ENCODE assay signal across 29 cellular contexts in genomic region chr10:119265691-119266090, GRCh38.
"Had no signal": no experiment of that assay in that cellular context is flagged by ENCODE, and none has a peak within 500 bp of the region (broad histone marks: within the 10 kb centered on the region; RNA-seq: fewer than 3 reads in every experiment).

No MANE protein-coding gene starts in this region.

- H3K27ac ChIP-seq: brain microvascular endothelial cell, colonic mucosa, dorsolateral prefrontal cortex, epithelial cell of prostate, parathyroid adenoma, suprapubic skin, uterus had no signal

- H3K4me3 Mint-ChIP-seq: activated CD8-positive, alpha-beta T cell treated with anti-CD3 and anti-CD28 coated beads, Interleukin-2, amount 10 ng/mL, durations not matched to agents 7 days and 5 days; activated naive CD8-positive, alpha-beta T cell treated with anti-CD3 and anti-CD28 coated beads, Interleukin-2, amount 50 U/mL, for 24 hours; activated T-helper 1 cell treated with anti-CD3 and anti-CD28 coated beads, Interleukin-12 subunit alpha, Interleukin-12 subunit beta, Interleukin-2, Interleukin-4 antibody, amounts not matched to agents 30 ng/mL and 10 ng/mL and 1 ng/mL, durations not matched to agents 14 hours and 24 hours and 36 hours; nephron progenitor cell; stimulated activated naive CD8-positive, alpha-beta T cell treated with anti-CD3 and anti-CD28 coated beads, Interleukin-15, amount 100 ng/mL, for 72 hours had no signal

- H3K9me3 Mint-ChIP-seq: activated naive CD8-positive, alpha-beta T cell treated with anti-CD3 and anti-CD28 coated beads, Interleukin-2, amount 50 U/mL, for 24 hours; activated T-helper 1 cell treated with anti-CD3 and anti-CD28 coated beads, Interleukin-12 subunit alpha, Interleukin-12 subunit beta, Interleukin-2, Interleukin-4 antibody, amounts not matched to agents 30 ng/mL and 10 ng/mL and 1 ng/mL, durations not matched to agents 14 hours and 24 hours and 36 hours; stimulated activated naive CD8-positive, alpha-beta T cell treated with anti-CD3 and anti-CD28 coated beads, Interleukin-15, amount 100 ng/mL, for 72 hours had no signal

- H3K36me3 ChIP-seq: colonic mucosa, gastroesophageal sphincter, suprapubic skin, uterus had no signal

- H3K27me3 Mint-ChIP-seq: activated naive CD8-positive, alpha-beta T cell treated with anti-CD3 and anti-CD28 coated beads, Interleukin-2, amount 50 U/mL, for 24 hours; stimulated activated naive CD8-positive, alpha-beta T cell treated with anti-CD3 and anti-CD28 coated beads, Interleukin-15, amount 100 ng/mL, for 72 hours had no signal

- DNase-seq: activated CD4-positive, alpha-beta T cell treated with anti-CD3 and anti-CD28 coated beads for 1 hour; activated CD4-positive, alpha-beta T cell treated with anti-CD3 and anti-CD28 coated beads, Interleukin-2, amount 50 U/mL, for 1 hour; activated CD8-positive, alpha-beta T cell treated with anti-CD3 and anti-CD28 coated beads, Interleukin-2, amount 10 ng/mL, durations not matched to agents 7 days and 5 days; activated gamma-delta T cell; activated naive CD4-positive, alpha-beta T cell treated with anti-CD3 and anti-CD28 coated beads, Interleukin-2, amount 50 U/mL, for 16 hours; activated naive CD8-positive, alpha-beta T cell treated with anti-CD3 and anti-CD28 coated beads, Interleukin-2, amount 50 U/mL, for 24 hours; anterior cingulate cortex; brain microvascular endothelial cell; central memory CD4-positive, alpha-beta T cell; colonic mucosa; dorsolateral prefrontal cortex; head of caudate nucleus; hypothalamus; islet precursor cell; left cardiac atrium; nephron progenitor cell; nucleus accumbens; right cardiac atrium; stimulated activated CD4-positive, alpha-beta T cell treated with anti-CD3 and anti-CD28 coated beads, Interleukin-12 subunit alpha, Interleukin-12 subunit beta, amount 100 ng/mL, for 4 hours; stimulated activated CD4-positive, alpha-beta T cell treated with anti-CD3 and anti-CD28 coated beads, Interleukin-4, amount 100 ng/mL, for 4 hours; stimulated activated naive CD8-positive, alpha-beta T cell treated with anti-CD3 and anti-CD28 coated beads, Interleukin-15, amount 100 ng/mL, for 72 hours; T1000; uterus had no signal

- H3K27ac Mint-ChIP-seq: activated CD8-positive, alpha-beta T cell treated with anti-CD3 and anti-CD28 coated beads, Interleukin-2, amount 10 ng/mL, durations not matched to agents 7 days and 5 days; activated naive CD8-positive, alpha-beta T cell treated with anti-CD3 and anti-CD28 coated beads, Interleukin-2, amount 50 U/mL, for 24 hours had no signal

- H3K9me3 ChIP-seq: colonic mucosa, gastroesophageal sphincter, suprapubic skin, tibial nerve, uterus had no signal

- H3K27me3 ChIP-seq: brain microvascular endothelial cell, colonic mucosa, dorsolateral prefrontal cortex, gastroesophageal sphincter, suprapubic skin, tibial nerve, uterus had no signal

- H3K4me3 ChIP-seq: colonic mucosa, dorsolateral prefrontal cortex, gastroesophageal sphincter, suprapubic skin, tibial nerve, uterus had no signal

- ATAC-seq: activated CD8-positive, alpha-beta T cell treated with anti-CD3 and anti-CD28 coated beads, Interleukin-2, amount 10 ng/mL, durations not matched to agents 7 days and 5 days; activated naive CD8-positive, alpha-beta T cell treated with anti-CD3 and anti-CD28 coated beads, Interleukin-2, amount 50 U/mL, for 24 hours; gastroesophageal sphincter; left cardiac atrium; right cardiac atrium; stimulated activated naive CD8-positive, alpha-beta T cell treated with anti-CD3 and anti-CD28 coated beads, Interleukin-15, amount 100 ng/mL, for 72 hours had no signal
